8 cellular contexts compared by ENCODE assay signal in the genomic region with DNA sequence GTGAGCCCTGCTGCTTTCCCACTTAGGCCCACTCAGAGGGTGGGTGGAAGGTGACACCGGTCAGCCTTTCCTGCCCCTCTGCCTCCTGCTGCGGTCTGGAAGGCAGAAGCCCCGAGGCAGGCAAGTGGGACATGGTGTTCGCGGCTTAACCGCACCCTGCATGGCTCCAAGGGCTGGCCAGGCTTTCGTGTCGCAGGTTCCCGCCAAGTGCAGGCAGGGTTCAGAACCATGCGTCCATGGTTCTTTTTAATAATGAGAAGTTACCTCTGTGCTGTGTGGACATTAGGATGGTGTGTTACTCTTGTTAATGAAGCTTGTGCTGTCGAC. TPM values are rescaled to one million over a fixed set of nuclear protein-coding genes. Genes with fewer than 3 reads are reported as not detected.
DNase-seq lines count a peak whose midpoint lies in the region; ATAC-seq and TF ChIP-seq lines count a peak whose summit lies in the region.

No MANE protein-coding gene starts in this region.

- H3K27me3 ChIP-seq in duodenal mucosa (ENCODE audit: control insufficient read depth in 1 of 2, insufficient read depth in 2 of 2, low read length in 2 of 2) (no peaks in the 10 kb centered on the region), neural progenitor cell (peaks cover 37% of the 10 kb centered on the region)

- H3K9me3 Mint-ChIP-seq in neural progenitor cell = no peaks in the 10 kb centered on the region

- peak overlapping the region; percentile 50 to 79 for H3K9ac ChIP-seq in duodenal mucosa (ENCODE audit: low read depth in 1 of 2, low read length in 2 of 2)
- no peak overlapping the region for H3K9ac ChIP-seq in neural progenitor cell

- H3K4me3 ChIP-seq in Jurkat, Clone E6-1 (ENCODE audit: low read length) = peak overlapping the region; percentile 73
- H3K4me3 ChIP-seq in duodenal mucosa (ENCODE audit: low read depth in 1 of 2, low read length in 2 of 2) = peak overlapping the region; percentile 88 to 95
- peak overlapping the region; percentile 87 for H3K4me3 ChIP-seq in neural progenitor cell

- no peaks in the 10 kb centered on the region for H3K9me3 ChIP-seq in duodenal mucosa (ENCODE audit: control insufficient read depth in 1 of 2, low read length in 2 of 2)
- H3K9me3 ChIP-seq in neural progenitor cell (ENCODE audit: low read depth) = no peaks in the 10 kb centered on the region

- no peak for DNase-seq in Jurkat, Clone E6-1 (ENCODE audit: low read depth, low spot score)
- no peak for DNase-seq in neural progenitor cell (ENCODE audit: low spot score)
- DNase-seq in COR-L47 (lab: John Stamatoyannopoulos, UW) = no peak
- no peak for DNase-seq in SHP77 treated with DMSO at 0.1 percent for 48 hours (lab: John Stamatoyannopoulos, UW)
- DNase-seq in stimulated activated CD4-positive, alpha-beta T cell treated with anti-CD3 and anti-CD28 coated beads, Interleukin-4, amount 100 ng/mL, for 4 hours = no peak
- DNase-seq in hypothalamus (lab: John Stamatoyannopoulos, UW) = no peak

- H3K36me3 ChIP-seq in duodenal mucosa (ENCODE audit: control insufficient read depth in 1 of 2, insufficient read depth in 2 of 2, low read length in 2 of 2) = no peaks in the 10 kb centered on the region
- no peaks in the 10 kb centered on the region for H3K36me3 ChIP-seq in neural progenitor cell

- H3K4me3 Mint-ChIP-seq in neural progenitor cell = peak overlapping the region; percentile 85

- peak; percentile 30 for ATAC-seq in GM19395 (IDR thresholded peaks at IDR 0.05; ENCODE audit: unreplicated experiment)

- no peak overlapping the region for H3K27ac ChIP-seq in duodenal mucosa (ENCODE audit: low read depth, low read length)
- H3K27ac ChIP-seq in neural progenitor cell = no peak overlapping the region

- peaks cover 31% of the 10 kb centered on the region for H3K79me2 ChIP-seq in neural progenitor cell (ENCODE audit: low read depth)

- H3K4me1 ChIP-seq in duodenal mucosa (ENCODE audit: control insufficient read depth in 1 of 2, insufficient read depth in 2 of 2, low read length in 2 of 2) (peaks cover 6 to 9% of the 10 kb centered on the region in 2 donors), neural progenitor cell (peaks cover 8% of the 10 kb centered on the region)

- H4K20me1 ChIP-seq in neural progenitor cell (ENCODE audit: low read depth) = peaks cover 32% of the 10 kb centered on the region

- no peak overlapping the region for H3K27ac Mint-ChIP-seq in neural progenitor cell

- peak overlapping the region; percentile 93 for H3K4me2 ChIP-seq in neural progenitor cell

- peaks cover 32% of the 10 kb centered on the region for H3F3A ChIP-seq in neural progenitor cell (ENCODE audit: low read depth)

- peak overlapping the region; percentile 75 for H2AFZ ChIP-seq in neural progenitor cell (replicated peaks)

- no peak for TF ChIP-seq CTCF in neural progenitor cell (IDR thresholded peaks at IDR 0.05)

- peaks cover 5% of the 10 kb centered on the region for H3K27me3 Mint-ChIP-seq in neural progenitor cell (ENCODE audit: insufficient read depth, low read depth)

- peaks cover 11% of the 10 kb centered on the region for H3K4me1 Mint-ChIP-seq in neural progenitor cell

- peaks cover 2% of the 10 kb centered on the region for H3K36me3 Mint-ChIP-seq in neural progenitor cell

RNA-seq across cellular contexts. Expression of gene DGKH, which starts 1.0 kb away (rescaled TPM):
- 3.7 TPM for polyA plus RNA-seq in Jurkat, Clone E6-1 (2012; ENCODE audit: insufficient read depth, insufficient read length)
- total RNA-seq in neural progenitor cell (ENCODE audit: low replicate concordance) = 8.4 and 12.1 TPM in 2 replicates
